In genomic region chr20:31603822-31604566, GRCh38 we compare ENCODE assay signal across 1 cellular context.
TF ChIP-seq lines count a peak whose summit lies in the region.

No MANE protein-coding gene starts in this region.

TF ChIP-seq in HCT116, 20 proteins besides CTCF, POLR2A, EP300 and RAD21 (continued from another document):
- peak; percentile 83 for TF ChIP-seq ZBTB33 (IDR thresholded peaks at IDR 0.05; ENCODE audit: extremely low read depth, insufficient replicate concordance, low read length)
